ENCODE assay signal across 1 cellular context in genomic region chr16:48125888-48126287, GRCh38.
TF ChIP-seq lines count a peak whose summit lies in the region.

No MANE protein-coding gene starts in this region.

TF ChIP-seq in IMR-90, 13 proteins besides CTCF, POLR2A, EP300 and RAD21:
- TF ChIP-seq BHLHE40 (IDR thresholded peaks at IDR 0.05; ENCODE audit: low read depth, low read length) (no peak), RFX5 (IDR thresholded peaks at IDR 0.05; ENCODE audit: low read depth, low read length) (no peak), MXI1 (IDR thresholded peaks at IDR 0.05; ENCODE audit: borderline replicate concordance, low read depth, low read length) (no peak), USF2 (IDR thresholded peaks at IDR 0.05; ENCODE audit: low read depth, low read length) (no peak)
